In genomic region chr16:3003582-3004270, GRCh38 we compare ENCODE assay signal across 8 cellular contexts. TPM values are rescaled to one million over a fixed set of nuclear protein-coding genes. Genes with fewer than 3 reads are reported as not detected.
DNase-seq lines count a peak whose midpoint lies in the region; ATAC-seq, FAIRE-seq and TF ChIP-seq lines count a peak whose summit lies in the region.

No MANE protein-coding gene starts in this region.

- H3K27ac Mint-ChIP-seq in glutamatergic neuron (ENCODE audit: unreplicated experiment) (no peak overlapping the region), progenitor cell of endocrine pancreas (peak overlapping the region; percentile 74)

- peak; percentile 99 for FAIRE-seq in GM12892 (lab: Jason Lieb, UNC)

- H3K4me1 ChIP-seq in urinary bladder (ENCODE audit: insufficient read depth), result peaks cover 1% of the 10 kb centered on the region

- no peak for TF ChIP-seq POLR2A in GM12892 (IDR thresholded peaks at IDR 0.05; ENCODE audit: low read depth, low read length)

- peak overlapping the region; percentile 38 for H3K4me3 ChIP-seq in urinary bladder (ENCODE audit: low read depth, low read length)

- no peak for TF ChIP-seq CTCF in glutamatergic neuron (IDR thresholded peaks at IDR 0.05; ENCODE audit: partially characterized antibody, unreplicated experiment)
- TF ChIP-seq CTCF in progenitor cell of endocrine pancreas (IDR thresholded peaks at IDR 0.05; ENCODE audit: unreplicated experiment), result peak; percentile 49

- H3K4me1 Mint-ChIP-seq in glutamatergic neuron (ENCODE audit: low read depth, unreplicated experiment), result peaks cover 2% of the 10 kb centered on the region
- peaks cover 28% of the 10 kb centered on the region for H3K4me1 Mint-ChIP-seq in progenitor cell of endocrine pancreas (ENCODE audit: low read depth)

- H3K36me3 ChIP-seq in urinary bladder (ENCODE audit: insufficient read depth), result no peaks in the 10 kb centered on the region

- peak; percentile 100 for DNase-seq in GM12892 (ENCODE audit: insufficient read length)
- DNase-seq in NCI-H1417 (lab: John Stamatoyannopoulos, UW), result peak; percentile 99 to 100 (median 99)
- peak; percentile 98 for DNase-seq in SKM-1 (lab: John Stamatoyannopoulos, UW; ENCODE audit: unreplicated experiment)
- DNase-seq in activated naive CD4-positive, alpha-beta T cell treated with anti-CD3 and anti-CD28 coated beads, Interleukin-2, amount 50 U/mL, for 16 hours, result peak; percentile 96
- peak; percentile 96 for DNase-seq in glutamatergic neuron
- DNase-seq in progenitor cell of endocrine pancreas (ENCODE audit: low spot score, unreplicated experiment), result peak; percentile 95

- H3K27ac ChIP-seq in urinary bladder (ENCODE audit: low read depth), result no peak overlapping the region

- peaks cover 1% of the 10 kb centered on the region for H3K9me3 Mint-ChIP-seq in glutamatergic neuron (ENCODE audit: unreplicated experiment)
- H3K9me3 Mint-ChIP-seq in progenitor cell of endocrine pancreas (ENCODE audit: low read depth), result no peaks in the 10 kb centered on the region

- H3K36me3 Mint-ChIP-seq in glutamatergic neuron (ENCODE audit: unreplicated experiment), result no peaks in the 10 kb centered on the region
- H3K36me3 Mint-ChIP-seq in progenitor cell of endocrine pancreas (ENCODE audit: insufficient read depth), result peaks cover 1% of the 10 kb centered on the region

- peak; percentile 95 for ATAC-seq in HG02840 (IDR thresholded peaks at IDR 0.05; ENCODE audit: low FRiP score, unreplicated experiment)

- H3K4me3 Mint-ChIP-seq in glutamatergic neuron (ENCODE audit: unreplicated experiment) (peak overlapping the region; percentile 70), progenitor cell of endocrine pancreas (ENCODE audit: low read depth) (peak overlapping the region; percentile 67)

- 7% methylated on average over 58 of the region's 58 CpGs for WGBS in urinary bladder

- peaks cover 11% of the 10 kb centered on the region for H3K27me3 Mint-ChIP-seq in glutamatergic neuron (ENCODE audit: unreplicated experiment)
- H3K27me3 Mint-ChIP-seq in progenitor cell of endocrine pancreas, result no peaks in the 10 kb centered on the region

RNA-seq across cellular contexts. Expression of gene CLDN9, which starts 9.0 kb away (rescaled TPM):
- polyA plus RNA-seq in GM12892 (2012; ENCODE audit: missing spikeins), result not detected
- total RNA-seq in glutamatergic neuron (ENCODE audit: unreplicated experiment) (0.39 TPM), progenitor cell of endocrine pancreas (2.2 and 2.9 TPM in 2 replicates), urinary bladder (not detected)
- 0.04 TPM for polyA plus RNA-seq in urinary bladder

RNA-seq across cellular contexts. Expression of gene CLDN6, which starts 14.3 kb away (rescaled TPM):
- polyA plus RNA-seq in GM12892 (2012; ENCODE audit: missing spikeins), result not detected
- total RNA-seq in glutamatergic neuron (ENCODE audit: unreplicated experiment) (31.1 TPM), progenitor cell of endocrine pancreas (563 and 578 TPM in 2 replicates), urinary bladder (not detected)
- polyA plus RNA-seq in urinary bladder, result not detected

RNA-seq across cellular contexts. Expression of gene TNFRSF12A, which starts 16.4 kb away (rescaled TPM):
- 0.66 TPM for polyA plus RNA-seq in GM12892 (2012; ENCODE audit: missing spikeins)
- total RNA-seq in glutamatergic neuron (ENCODE audit: unreplicated experiment), result 4.2 TPM
- total RNA-seq in progenitor cell of endocrine pancreas, result 44.3 and 57.4 TPM in 2 replicates
- total RNA-seq in urinary bladder, result 20.1 TPM
- 16.2 TPM for polyA plus RNA-seq in urinary bladder

RNA-seq across cellular contexts. Expression of gene HCFC1R1, which starts 20.0 kb away (rescaled TPM):
- 15.2 TPM for polyA plus RNA-seq in GM12892 (2012; ENCODE audit: missing spikeins)
- total RNA-seq in glutamatergic neuron (ENCODE audit: unreplicated experiment) (117 TPM), progenitor cell of endocrine pancreas (22.4 and 25.3 TPM in 2 replicates), urinary bladder (29.1 TPM)
- 91.8 TPM for polyA plus RNA-seq in urinary bladder

RNA-seq across cellular contexts. Expression of gene THOC6, which starts 20.1 kb away (rescaled TPM):
- polyA plus RNA-seq in GM12892 (2012; ENCODE audit: missing spikeins), result 19.5 TPM
- total RNA-seq in glutamatergic neuron (ENCODE audit: unreplicated experiment), result 30.2 TPM
- total RNA-seq in progenitor cell of endocrine pancreas, result 44.1 and 47.4 TPM in 2 replicates
- total RNA-seq in urinary bladder, result 9.8 TPM
- polyA plus RNA-seq in urinary bladder, result 22.8 TPM

Comparison
In these comparisons a context has a peak if more than half of its experiments do, and no peak if none do; other contexts are left out.
1. RNA of gene CLDN6, which starts 14.3 kb away (total RNA-seq): 563 to 578 TPM in progenitor cell of endocrine pancreas and 31.1 TPM in glutamatergic neuron (single experiment); not detected in urinary bladder (single experiment); every median in the first group is over 10 times any median in the second.
2. Peak in every context shown above with its lines, with median percentiles within 50 percentile points of each other: DNase-seq.